In the genomic region with DNA sequence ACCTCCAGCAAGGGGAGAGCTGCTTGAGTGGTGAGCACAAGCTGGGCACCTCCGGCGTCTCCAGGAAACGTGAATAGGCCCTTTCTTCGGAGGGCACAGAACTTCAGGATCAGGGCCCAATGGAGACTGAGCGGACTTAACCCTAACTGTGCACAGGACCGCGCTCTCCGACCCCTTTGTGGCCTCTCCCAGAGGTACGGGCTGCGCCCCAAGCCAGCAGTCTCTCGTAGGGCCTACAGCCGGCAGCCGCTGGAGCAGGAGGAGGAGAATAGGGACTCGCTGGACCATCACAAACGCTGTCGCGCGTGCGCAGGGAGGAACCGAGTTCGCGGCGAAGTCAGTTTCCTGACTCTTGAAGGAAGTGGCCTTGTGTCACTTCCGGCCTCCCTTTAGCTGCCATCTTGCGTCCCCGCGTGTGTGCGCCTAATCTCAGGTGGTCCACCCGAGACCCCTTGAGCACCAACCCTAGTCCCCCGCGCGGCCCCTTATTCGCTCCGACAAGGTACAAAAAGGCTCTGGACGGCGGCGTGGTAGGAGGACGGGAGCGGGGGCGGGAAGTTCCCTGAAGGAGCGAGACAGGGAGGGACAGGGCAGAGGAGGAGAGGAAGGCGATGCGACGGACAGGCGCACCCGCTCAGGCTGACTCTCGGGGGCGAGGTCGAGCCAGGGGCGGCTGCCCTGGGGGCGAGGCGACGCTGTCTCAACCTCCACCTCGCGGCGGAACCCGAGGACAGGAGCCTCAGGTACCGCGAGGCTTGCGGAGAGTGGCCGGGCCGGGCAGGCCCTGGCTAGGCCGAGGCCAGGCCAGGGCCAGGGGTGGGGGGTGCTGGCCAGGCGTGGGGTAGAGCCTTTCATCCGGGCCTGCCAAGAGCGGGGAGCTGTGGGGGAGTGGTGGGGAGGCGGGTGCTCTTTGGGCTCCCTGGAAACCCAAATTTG, we compare ENCODE assay signal across 8 cellular contexts. TPM values are rescaled to one million over a fixed set of nuclear protein-coding genes. Genes with fewer than 3 reads are reported as not detected.
DNase-seq lines count a peak whose midpoint lies in the region; ATAC-seq and TF ChIP-seq lines count a peak whose summit lies in the region.

Gene BTF3 (plus strand): TSS at position 386 of the 936 bp plus-strand sequence. CDS start 226 bp downstream, at position 612.

- ATAC-seq in GM19395 (IDR thresholded peaks at IDR 0.05; ENCODE audit: unreplicated experiment) (peak; percentile 98), HG03565 (IDR thresholded peaks at IDR 0.05; ENCODE audit: unreplicated experiment) (peak; percentile 92)

- 0% methylated on average over 56 to 60 of the region's 67 CpGs for WGBS in lower leg skin, 2 donors

- no peak for TF ChIP-seq CTCF in C4-2B (conservative IDR thresholded peaks at IDR 0.05)
- peak in 30 of 56 donors; percentile 5 to 59 (median 28) for TF ChIP-seq CTCF in dorsolateral prefrontal cortex (IDR thresholded peaks at IDR 0.05 in 54 of 56, conservative IDR thresholded peaks at IDR 0.05 in 2 of 56; ENCODE audit: low read depth in 1 of 56, partially characterized antibody in 56 of 56)
- no peak for TF ChIP-seq CTCF in lower leg skin (IDR thresholded peaks at IDR 0.05)

- H3K27ac ChIP-seq in C4-2B (peak within 1 kb of the TSS; percentile 99), dorsolateral prefrontal cortex (peak within 1 kb of the TSS; percentile 74 to 98 (median 92))

- intact Hi-C loops in dorsolateral prefrontal cortex (cut with DNase I), result no loop called here
- intact Hi-C loops in lower leg skin (cut with DNase I; ENCODE audit: low total_unique reads), result no loop called here

- peak in 1 of 2 donors; percentile 32 for TF ChIP-seq POLR2A in lower leg skin (IDR thresholded peaks at IDR 0.05)

- H3K4me3 ChIP-seq in dorsolateral prefrontal cortex, result peak within 1 kb of the TSS; percentile 57 to 100 (median 93)
- peak within 1 kb of the TSS; percentile 100 for H3K4me3 ChIP-seq in lower leg skin (ENCODE audit: low read depth, poor library complexity, severe bottlenecking)

- H3K27me3 ChIP-seq in dorsolateral prefrontal cortex, result no peaks in the 10 kb centered on the region

- DNase-seq in NCI-H774 (lab: John Stamatoyannopoulos, UW) (peak; percentile 94), dorsolateral prefrontal cortex (peak; percentile 96 to 100 (median 98)), lower leg skin (ENCODE audit: low spot score in 2 of 2) (peak; percentile 94 to 99)
- peak; percentile 94 for DNase-seq in activated CD4-positive, alpha-beta T cell treated with anti-CD3 and anti-CD28 coated beads, Interleukin-2, amount 50 U/mL, for 48 hours
- DNase-seq in stimulated activated CD4-positive, alpha-beta T cell treated with anti-CD3 and anti-CD28 coated beads, Interleukin-4, amount 100 ng/mL, for 48 hours (ENCODE audit: low read depth in 2 of 2), result peak; percentile 86 to 91

RNA-seq across cellular contexts. Expression of gene BTF3, which starts in this region (rescaled TPM):
- total RNA-seq in dorsolateral prefrontal cortex, result 100 to 1,000 TPM; 164 to 273 (median 215) TPM
- 1,000 to 10,000 TPM in 1 of 4 donors, 100 to 1,000 TPM in 3; 596 to 1,008 (median 649) TPM for total RNA-seq in lower leg skin

Comparison
In these comparisons a context has a peak if more than half of its experiments do, and no peak if none do; other contexts are left out.
1. Peak in every context shown above with its lines: DNase-seq, ATAC-seq, H3K4me3 ChIP-seq and H3K27ac ChIP-seq.
2. CTCF ChIP-seq: peak in dorsolateral prefrontal cortex (30 of 56); none in C4-2B (single experiment) and lower leg skin (0 of 3).